27 cellular contexts compared by ENCODE assay signal in genomic region chr11:83464181-83464580, GRCh38.
A peak's percentile ranks its signal among the peaks of the same experiment; 100 is the strongest.
DNase-seq lines count a peak whose midpoint lies in the region; ATAC-seq and TF ChIP-seq lines count a peak whose summit lies in the region.
"Had no signal": no experiment of that assay in that cellular context is flagged by ENCODE, and none has a peak within 500 bp of the region (broad histone marks: within the 10 kb centered on the region; RNA-seq: fewer than 3 reads in every experiment).

No MANE protein-coding gene starts in this region.

- DNase-seq in A673 (ENCODE audit: low spot score) (peak; percentile 67), NCI-H1417 (lab: John Stamatoyannopoulos, UW) (peak; percentile 24 to 95 (median 78)), NCI-H2107 treated with DMSO at 0.1 percent for 48 hours (lab: John Stamatoyannopoulos, UW; ENCODE audit: unreplicated experiment) (peak; percentile 39), NCI-H748 (lab: John Stamatoyannopoulos, UW; ENCODE audit: unreplicated experiment) (peak; percentile 78), breast epithelium (ENCODE audit: low spot score in 2 of 2) (no peak), LoVo (ENCODE audit: low spot score) (no peak)
- no peak for DNase-seq in effector CD4-positive, alpha-beta T cell
- DNase-seq: activated CD4-positive, alpha-beta memory T cell treated with anti-CD3 and anti-CD28 coated beads for 36 hours; activated CD4-positive, alpha-beta T cell treated with anti-CD3 and anti-CD28 coated beads for 1 hour; activated naive CD4-positive, alpha-beta T cell treated with Interleukin-2 at 50 U/mL for 16 hours; AML-193; body of pancreas; CD4-positive, alpha-beta T cell; immature natural killer cell; KG1; left colon; MG63; naive thymus-derived CD8-positive, alpha-beta T cell; NCI-H526 treated with DMSO at 0.1 percent for 48 hours; occipital lobe; psoas muscle; SIG-M5; stimulated activated CD4-positive, alpha-beta T cell treated with anti-CD3 and anti-CD28 coated beads, Interleukin-4, amount 100 ng/mL, for 4 hours; tibial artery had no signal

- ATAC-seq in GM21423 (IDR thresholded peaks at IDR 0.05; ENCODE audit: unreplicated experiment) = no peak
- ATAC-seq: body of pancreas; left colon; naive thymus-derived CD8-positive, alpha-beta T cell; psoas muscle had no signal

- H3K27ac ChIP-seq in A673 (ENCODE audit: low read depth, low read length, poor library complexity, severe bottlenecking) (peak overlapping the region; percentile 2), breast epithelium (no peak overlapping the region)
- H3K27ac ChIP-seq: body of pancreas, HL-60, psoas muscle, tibial artery had no signal

- POLR2A ChIA-PET in A673 (lab: Charles Lee; ENCODE audit: low non-redundant PET) = interaction anchor here (0.6 kb wide), 1 partner anchor 276 kb away, joined by 3 read pairs; no protein-coding TSS in a partner anchor

- H3K36me3 ChIP-seq in A673 (ENCODE audit: insufficient read depth, low read length, poor library complexity, severe bottlenecking) = peaks cover 94% of the 10 kb centered on the region
- H3K36me3 ChIP-seq in breast epithelium = no peaks in the 10 kb centered on the region
- H3K36me3 ChIP-seq: HAP-1, MG63, tibial artery had no signal

- peaks cover 34% of the 10 kb centered on the region for H3K4me1 ChIP-seq in A673 (ENCODE audit: insufficient read depth, low read length, poor library complexity, severe bottlenecking)
- no peaks in the 10 kb centered on the region for H3K4me1 ChIP-seq in breast epithelium
- H3K4me1 ChIP-seq: body of pancreas, HAP-1, psoas muscle, tibial artery had no signal

- no peaks in the 10 kb centered on the region for H3K9me3 ChIP-seq in A673 (ENCODE audit: low read depth, low read length, poor library complexity, severe bottlenecking)
- H3K9me3 ChIP-seq in breast epithelium = no peaks in the 10 kb centered on the region
- H3K9me3 ChIP-seq: body of pancreas, HAP-1, MG63, psoas muscle, tibial artery had no signal

- TF ChIP-seq CTCF in A673 (conservative IDR thresholded peaks at IDR 0.05; ENCODE audit: low read depth, low read length) = no peak
- no peak for TF ChIP-seq CTCF in breast epithelium (IDR thresholded peaks at IDR 0.05)

- CTCF ChIA-PET in A673 (lab: Charles Lee) = no interaction called here

- intact Hi-C loops in A673 (cut with micrococcal nuclease; ENCODE audit: unreplicated experiment) (loop anchor here (10.0 kb wide), 1 partner anchor 351 kb away; no protein-coding TSS in a partner anchor), breast epithelium (cut with DNase I; ENCODE audit: low total_unique reads) (no loop called here)

- no peak for TF ChIP-seq POLR2A in breast epithelium (IDR thresholded peaks at IDR 0.05)

- H3K27me3 ChIP-seq in A673 (replicated peaks; ENCODE audit: insufficient read depth, low read depth, low read length, poor library complexity) = no peaks in the 10 kb centered on the region
- H3K27me3 ChIP-seq in breast epithelium = no peaks in the 10 kb centered on the region
- H3K27me3 ChIP-seq: body of pancreas, MG63, tibial artery had no signal

- H3K4me3 ChIP-seq in A673 (ENCODE audit: low read depth, low read length, poor library complexity, severe bottlenecking) (no peak overlapping the region), breast epithelium (no peak overlapping the region)
- H3K4me3 ChIP-seq: body of pancreas, HAP-1, MG63, psoas muscle, tibial artery had no signal

- BruUV-seq in A673 (replicated peaks; lab: Mats Ljungman, UMichigan) = no TSS peak

Comparison
In these comparisons a context has a peak if more than half of its experiments do, and no peak if none do; other contexts are left out.
1. DNase-seq: peak in A673 (single experiment), NCI-H1417 (3 of 3), NCI-H2107 treated with DMSO at 0.1 percent for 48 hours (single experiment) and NCI-H748 (single experiment); none in breast epithelium (0 of 2), effector CD4-positive, alpha-beta T cell (single experiment) and LoVo (single experiment).